Comparison of ENCODE assay signal across 8 cellular contexts in genomic region chr4:125085-125820, GRCh38. TPM values are rescaled to one million over a fixed set of nuclear protein-coding genes. Genes with fewer than 3 reads are reported as not detected.
DNase-seq lines count a peak whose midpoint lies in the region; ATAC-seq and TF ChIP-seq lines count a peak whose summit lies in the region.

No MANE protein-coding gene starts in this region.

- peak; percentile 14 for ATAC-seq in HG03039 (IDR thresholded peaks at IDR 0.05; ENCODE audit: unreplicated experiment)

- peak overlapping the region; percentile 79 for H3K4me3 ChIP-seq in kidney epithelial cell (ENCODE audit: low read depth, low read length)

- H3K27me3 ChIP-seq in kidney epithelial cell (ENCODE audit: control insufficient read depth, insufficient read depth, low read length), result no peaks in the 10 kb centered on the region

- TF ChIP-seq CTCF in RWPE1 (conservative IDR thresholded peaks at IDR 0.05; ENCODE audit: low read depth) (no peak), kidney epithelial cell (IDR thresholded peaks at IDR 0.05; ENCODE audit: insufficient read depth, low read length, poor library complexity, severe bottlenecking) (no peak)

- CTCF ChIA-PET in RWPE1 (lab: Yijun Ruan, JAX), result no interaction called here

- POLR2A ChIA-PET in RWPE1 (lab: Yijun Ruan, JAX; ENCODE audit: low non-redundant PET), result no interaction called here

- no peaks in the 10 kb centered on the region for H3K36me3 ChIP-seq in kidney epithelial cell (ENCODE audit: control insufficient read depth, insufficient read depth, low read length)

- DNase-seq in SIG-M5 treated with dmso at 0.1 percent for 504 hours (lab: John Stamatoyannopoulos, UW; ENCODE audit: unreplicated experiment) (peak; percentile 4), SIG-M5 (lab: John Stamatoyannopoulos, UW) (no peak), RWPE1 (ENCODE audit: low spot score) (peak; percentile 25), cerebellum (ENCODE audit: low spot score) (peak; percentile 30), kidney epithelial cell (ENCODE audit: low read depth) (peak; percentile 1), NCI-H1105 (lab: John Stamatoyannopoulos, UW) (no peak)
- peak; percentile 29 for DNase-seq in stimulated activated CD4-positive, alpha-beta T cell treated with anti-CD3 and anti-CD28 coated beads, Interleukin-4, amount 100 ng/mL, for 24 hours

- peak overlapping the region; percentile 91 for H3K27ac ChIP-seq in RWPE1

RNA-seq across cellular contexts. Expression of gene ZNF718, which starts 1.0 kb away (rescaled TPM):
- 21.0 TPM for total RNA-seq in cerebellum
- 13.5 and 13.9 TPM in 2 replicates for total RNA-seq in kidney epithelial cell

Comparison
In these comparisons a context has a peak if more than half of its experiments do, and no peak if none do; other contexts are left out.
1. DNase-seq: peak in SIG-M5 treated with dmso at 0.1 percent for 504 hours (single experiment), RWPE1 (single experiment), cerebellum (single experiment), kidney epithelial cell (single experiment) and stimulated activated CD4-positive, alpha-beta T cell treated with anti-CD3 and anti-CD28 coated beads, Interleukin-4, amount 100 ng/mL, for 24 hours (single experiment); none in SIG-M5 (single experiment) and NCI-H1105 (single experiment).